7 cellular contexts compared by ENCODE assay signal in the genomic region with DNA sequence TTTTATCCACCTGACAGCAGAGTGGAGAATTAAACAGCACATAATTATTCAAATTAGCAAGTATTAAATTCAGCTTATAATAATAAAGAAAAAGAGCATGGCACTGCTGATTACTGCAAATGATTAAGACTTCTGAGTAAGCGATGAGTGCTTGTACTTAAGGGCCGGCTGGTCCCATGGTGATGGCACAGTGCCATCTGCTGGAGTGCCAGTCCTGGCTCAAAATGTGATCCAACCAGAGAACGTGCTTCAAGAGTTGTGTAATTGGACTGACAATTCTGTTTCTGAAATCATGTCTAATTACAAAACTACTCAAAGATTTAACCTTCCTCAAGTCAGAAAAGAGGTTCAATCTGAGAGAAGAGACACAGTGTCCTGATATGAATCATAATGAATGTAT.
DNase-seq lines count a peak whose midpoint lies in the region; ATAC-seq and TF ChIP-seq lines count a peak whose summit lies in the region.

No MANE protein-coding gene starts in this region.

- H3F3A ChIP-seq in MM.1S (ENCODE audit: insufficient read depth, low read length): no peaks in the 10 kb centered on the region

- no peak overlapping the region for H3K27ac Mint-ChIP-seq in endothelial cell (ENCODE audit: unreplicated experiment)

- no peak overlapping the region for H3K4me3 ChIP-seq in MM.1S (ENCODE audit: low read length)

- H3K4me3 Mint-ChIP-seq in endothelial cell (ENCODE audit: unreplicated experiment): no peak overlapping the region

- no peaks in the 10 kb centered on the region for H3K9me3 Mint-ChIP-seq in endothelial cell (ENCODE audit: unreplicated experiment)

- no peaks in the 10 kb centered on the region for H3K27me3 ChIP-seq in MM.1S (replicated peaks; ENCODE audit: insufficient read depth, low read length)

- no peak overlapping the region for H2AFZ ChIP-seq in MM.1S (ENCODE audit: low read length)

- no peak overlapping the region for H3K27ac ChIP-seq in MM.1S (ENCODE audit: low read length)
- no peak overlapping the region for H3K27ac ChIP-seq in RWPE1

- no peaks in the 10 kb centered on the region for H4K20me1 ChIP-seq in MM.1S (ENCODE audit: insufficient read depth, low read length)

- H3K36me3 Mint-ChIP-seq in endothelial cell (ENCODE audit: low read depth, unreplicated experiment): no peaks in the 10 kb centered on the region

- no peaks in the 10 kb centered on the region for H3K9me3 ChIP-seq in MM.1S (replicated peaks; ENCODE audit: insufficient read depth, low read length)

- H3K79me2 ChIP-seq in MM.1S (ENCODE audit: low read length): no peaks in the 10 kb centered on the region

- no peaks in the 10 kb centered on the region for H3K4me1 Mint-ChIP-seq in endothelial cell (ENCODE audit: unreplicated experiment)

- no peaks in the 10 kb centered on the region for H3K4me1 ChIP-seq in MM.1S (ENCODE audit: low read length)

- no peaks in the 10 kb centered on the region for H3K36me3 ChIP-seq in MM.1S (replicated peaks; ENCODE audit: insufficient read depth, low read length)

- ATAC-seq in GM21786 (IDR thresholded peaks at IDR 0.05; ENCODE audit: unreplicated experiment) (peak; percentile 78), HG02870 (IDR thresholded peaks at IDR 0.05; ENCODE audit: unreplicated experiment) (no peak)

- no peaks in the 10 kb centered on the region for H3K9me2 ChIP-seq in MM.1S (replicated peaks; ENCODE audit: insufficient read depth, low read length)

- H3K9ac ChIP-seq in MM.1S (ENCODE audit: low read length): no peak overlapping the region

- CTCF ChIA-PET in RWPE1 (lab: Yijun Ruan, JAX): interaction anchor here (0.6 to 2.0 kb wide), 10 partner anchors 16 to 575 kb away, joined by 3 to 16 read pairs (median 3); no protein-coding TSS in a partner anchor

- H3K4me2 ChIP-seq in MM.1S (ENCODE audit: low read depth, low read length): no peak overlapping the region

- POLR2A ChIA-PET in RWPE1 (lab: Yijun Ruan, JAX; ENCODE audit: low non-redundant PET): no interaction called here

- peak; percentile 13 for DNase-seq in ELF-1 (ENCODE audit: low read depth, low spot score)
- peak; percentile 31 for DNase-seq in MM.1S
- DNase-seq in RWPE1 (ENCODE audit: low spot score): peak; percentile 54
- peak; percentile 45 for DNase-seq in endothelial cell (ENCODE audit: low spot score)
- peak; percentile 14 for DNase-seq in non-pigmented ciliary epithelial cell (ENCODE audit: low read depth)

- H3K27me3 Mint-ChIP-seq in endothelial cell (ENCODE audit: unreplicated experiment): peaks cover 2% of the 10 kb centered on the region

- peak; percentile 63 for TF ChIP-seq CTCF in MM.1S (IDR thresholded peaks at IDR 0.05; ENCODE audit: low read length)
- TF ChIP-seq CTCF in RWPE1 (conservative IDR thresholded peaks at IDR 0.05; ENCODE audit: low read depth): peak; percentile 54
- peak; percentile 28 for TF ChIP-seq CTCF in endothelial cell (IDR thresholded peaks at IDR 0.05; ENCODE audit: unreplicated experiment)
